14 cellular contexts compared by ENCODE assay signal in the genomic region with DNA sequence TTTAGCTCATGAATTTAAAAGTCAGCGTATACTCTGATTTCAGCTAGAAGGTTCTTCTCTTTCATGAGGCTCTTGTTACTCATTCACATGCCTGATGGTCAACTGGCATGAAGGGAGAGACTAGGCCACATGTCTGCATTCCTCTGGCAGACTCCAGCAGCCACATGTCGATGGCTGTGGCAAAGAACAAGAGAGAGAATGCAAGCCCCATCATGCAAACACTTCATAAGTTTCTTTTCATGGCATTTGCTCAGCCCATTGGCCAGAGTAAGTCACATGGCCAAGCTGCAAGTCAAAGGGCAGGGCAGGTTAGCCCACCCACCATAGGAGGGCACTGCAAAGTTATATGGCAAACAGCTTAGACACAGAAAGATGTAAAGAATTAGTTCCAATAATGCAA. TPM values are rescaled to one million over a fixed set of nuclear protein-coding genes. Genes with fewer than 3 reads are reported as not detected.
DNase-seq lines count a peak whose midpoint lies in the region; ATAC-seq and TF ChIP-seq lines count a peak whose summit lies in the region.
"Had no signal": no experiment of that assay in that cellular context is flagged by ENCODE, and none has a peak within 500 bp of the region (broad histone marks: within the 10 kb centered on the region; RNA-seq: fewer than 3 reads in every experiment).

No MANE protein-coding gene starts in this region.

- peaks cover 6% of the 10 kb centered on the region for H3K36me3 Mint-ChIP-seq in activated naive CD8-positive, alpha-beta T cell treated with anti-CD3 and anti-CD28 coated beads, Interleukin-2, amount 10 ng/mL, durations not matched to agents 7 days and 5 days
- peaks cover 22% of the 10 kb centered on the region for H3K36me3 Mint-ChIP-seq in activated naive CD8-positive, alpha-beta T cell treated with anti-CD3 and anti-CD28 coated beads for 36 hours

- TF ChIP-seq CTCF in SK-N-SH (IDR thresholded peaks at IDR 0.05) (no peak), fibroblast of the aortic adventitia (IDR thresholded peaks at IDR 0.05; ENCODE audit: insufficient read depth, low read length) (no peak)

- no peaks in the 10 kb centered on the region for H3K9me3 ChIP-seq in SK-N-SH

- peaks cover 3% of the 10 kb centered on the region for H3K9me3 Mint-ChIP-seq in activated naive CD8-positive, alpha-beta T cell treated with anti-CD3 and anti-CD28 coated beads, Interleukin-2, amount 10 ng/mL, durations not matched to agents 7 days and 5 days
- peaks cover 4% of the 10 kb centered on the region for H3K9me3 Mint-ChIP-seq in activated naive CD8-positive, alpha-beta T cell treated with anti-CD3 and anti-CD28 coated beads for 36 hours
- H3K9me3 Mint-ChIP-seq: T-helper 2 cell treated with Interferon-gamma antibody and Interleukin-4, amounts not matched to agents 5 μg/mL and 100 μg/mL, for 36 hours had no signal

- H3K27me3 Mint-ChIP-seq in activated naive CD8-positive, alpha-beta T cell treated with anti-CD3 and anti-CD28 coated beads, Interleukin-2, amount 10 ng/mL, durations not matched to agents 7 days and 5 days = no peaks in the 10 kb centered on the region
- no peaks in the 10 kb centered on the region for H3K27me3 Mint-ChIP-seq in activated naive CD8-positive, alpha-beta T cell treated with anti-CD3 and anti-CD28 coated beads for 36 hours

- H3K4me3 Mint-ChIP-seq in activated naive CD8-positive, alpha-beta T cell treated with anti-CD3 and anti-CD28 coated beads, Interleukin-2, amount 10 ng/mL, durations not matched to agents 7 days and 5 days = no peak overlapping the region
- no peak overlapping the region for H3K4me3 Mint-ChIP-seq in activated naive CD8-positive, alpha-beta T cell treated with anti-CD3 and anti-CD28 coated beads for 36 hours
- H3K4me3 Mint-ChIP-seq: endodermal cell; T-helper 2 cell treated with Interferon-gamma antibody and Interleukin-4, amounts not matched to agents 5 μg/mL and 100 μg/mL, for 36 hours had no signal

- peaks cover 0 to 11% of the 10 kb centered on the region in 2 experiments; a peak in 2 of 4 replicates for H3K4me1 ChIP-seq in SK-N-SH (ENCODE audit: control insufficient read depth in 1 of 2, insufficient read depth in 2 of 2, low read depth in 1 of 2, low read length in 1 of 2)

- H3K36me3 ChIP-seq in SK-N-SH (replicated peaks in 1 of 2; ENCODE audit: control insufficient read depth in 1 of 2, insufficient read depth in 2 of 2, low read length in 1 of 2) = no peaks in the 10 kb centered on the region

- no peak for TF ChIP-seq RAD21 in SK-N-SH (IDR thresholded peaks at IDR 0.05; ENCODE audit: low read length)

- TF ChIP-seq EP300 in SK-N-SH (IDR thresholded peaks at IDR 0.05; ENCODE audit: borderline replicate concordance in 1 of 2, low read depth in 1 of 2, low read length in 1 of 2) = no peak

- peak; percentile 54 for ATAC-seq in activated naive CD8-positive, alpha-beta T cell treated with anti-CD3 and anti-CD28 coated beads, Interleukin-2, amount 10 ng/mL, durations not matched to agents 7 days and 5 days (ENCODE audit: low read depth)
- no peak for ATAC-seq in HG03159 (IDR thresholded peaks at IDR 0.05; ENCODE audit: unreplicated experiment)

- H3K79me2 ChIP-seq in SK-N-SH (ENCODE audit: insufficient read depth) = no peaks in the 10 kb centered on the region

- DNase-seq in activated naive CD8-positive, alpha-beta T cell treated with anti-CD3 and anti-CD28 coated beads, Interleukin-2, amount 10 ng/mL, durations not matched to agents 7 days and 5 days = no peak
- DNase-seq in activated naive CD8-positive, alpha-beta T cell treated with anti-CD3 and anti-CD28 coated beads for 36 hours = no peak
- DNase-seq in SK-N-SH = peak; percentile 34
- peak; percentile 46 for DNase-seq in fibroblast of the aortic adventitia (ENCODE audit: low read depth)
- no peak for DNase-seq in effector CD8-positive, alpha-beta T cell (lab: John Stamatoyannopoulos, UW)
- no peak for DNase-seq in effector CD4-positive, alpha-beta T cell
- DNase-seq in RPMI8226 = no peak
- DNase-seq: activated gamma-delta T cell treated with Interleukin-2 at 50 U/mL for 16 hours, endodermal cell, GOT3 had no signal

- H2AFZ ChIP-seq in SK-N-SH (ENCODE audit: low read depth) = no peak overlapping the region

- H3K27ac ChIP-seq in SK-N-SH (ENCODE audit: low read depth in 2 of 2, low read length in 1 of 2) = peak overlapping the region in 1 of 2 experiments; percentile 89; a peak in 1 of 4 replicates
- H3K27ac ChIP-seq: C4-2B had no signal

- H3F3A ChIP-seq in SK-N-SH (replicated peaks; ENCODE audit: insufficient read depth) = no peaks in the 10 kb centered on the region

- no peaks in the 10 kb centered on the region for H3K9me2 ChIP-seq in SK-N-SH

- CTCF ChIA-PET in SK-N-SH (lab: Yijun Ruan, JAX) = interaction anchor here (0.6 to 0.7 kb wide), 2 partner anchors 36 to 589 kb away, joined by 3 read pairs; no protein-coding TSS in a partner anchor

- no peaks in the 10 kb centered on the region for H3K27me3 ChIP-seq in SK-N-SH (ENCODE audit: insufficient read depth)

- no peaks in the 10 kb centered on the region for H4K20me1 ChIP-seq in SK-N-SH (ENCODE audit: insufficient read depth)

- H3K27ac Mint-ChIP-seq in activated naive CD8-positive, alpha-beta T cell treated with anti-CD3 and anti-CD28 coated beads, Interleukin-2, amount 10 ng/mL, durations not matched to agents 7 days and 5 days = no peak overlapping the region
- H3K27ac Mint-ChIP-seq in activated naive CD8-positive, alpha-beta T cell treated with anti-CD3 and anti-CD28 coated beads for 36 hours = no peak overlapping the region
- H3K27ac Mint-ChIP-seq: endodermal cell; T-helper 2 cell treated with Interferon-gamma antibody and Interleukin-4, amounts not matched to agents 5 μg/mL and 100 μg/mL, for 36 hours had no signal

- no peak overlapping the region for H3K4me3 ChIP-seq in SK-N-SH (ENCODE audit: low read depth in 2 of 2, low read length in 1 of 2)
- H3K4me3 ChIP-seq in fibroblast of the aortic adventitia (ENCODE audit: low read depth, low read length) = no peak overlapping the region

- H3K4me2 ChIP-seq in SK-N-SH = no peak overlapping the region

- WGBS in SK-N-SH (ENCODE audit: low lambda C conversion rate) = 75% methylated on average over 2 of the region's 2 CpGs

- H3K4me1 Mint-ChIP-seq in activated naive CD8-positive, alpha-beta T cell treated with anti-CD3 and anti-CD28 coated beads, Interleukin-2, amount 10 ng/mL, durations not matched to agents 7 days and 5 days = peaks cover 2% of the 10 kb centered on the region
- no peaks in the 10 kb centered on the region for H3K4me1 Mint-ChIP-seq in activated naive CD8-positive, alpha-beta T cell treated with anti-CD3 and anti-CD28 coated beads for 36 hours

- no peak overlapping the region for H3K9ac ChIP-seq in SK-N-SH

- POLR2A ChIA-PET in activated naive CD8-positive, alpha-beta T cell treated with anti-CD3 and anti-CD28 coated beads, Interleukin-2, amount 10 ng/mL, durations not matched to agents 7 days and 5 days (lab: Charles Lee) = no interaction called here
- POLR2A ChIA-PET in SK-N-SH (lab: Yijun Ruan, JAX) = no interaction called here

TF ChIP-seq in SK-N-SH, 30 proteins besides CTCF, POLR2A, EP300 and RAD21:
- TF ChIP-seq TCF12 (IDR thresholded peaks at IDR 0.05) = no peak
- TF ChIP-seq TEAD4 (IDR thresholded peaks at IDR 0.05; ENCODE audit: borderline replicate concordance, insufficient read depth) = no peak
- TF ChIP-seq, protein P1, sequence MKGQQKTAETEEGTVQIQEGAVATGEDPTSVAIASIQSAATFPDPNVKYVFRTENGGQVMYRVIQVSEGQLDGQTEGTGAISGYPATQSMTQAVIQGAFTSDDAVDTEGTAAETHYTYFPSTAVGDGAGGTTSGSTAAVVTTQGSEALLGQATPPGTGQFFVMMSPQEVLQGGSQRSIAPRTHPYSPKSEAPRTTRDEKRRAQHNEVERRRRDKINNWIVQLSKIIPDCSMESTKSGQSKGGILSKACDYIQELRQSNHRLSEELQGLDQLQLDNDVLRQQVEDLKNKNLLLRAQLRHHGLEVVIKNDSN (IDR thresholded peaks at IDR 0.05; ENCODE audit: borderline replicate concordance, low read depth) = peak; percentile 63; the same call in 1 of the 2 replicates

RNA-seq across cellular contexts. Expression of a gene that starts 5.4 kb away (rescaled TPM):
- not detected for total RNA-seq in activated naive CD8-positive, alpha-beta T cell treated with anti-CD3 and anti-CD28 coated beads, Interleukin-2, amount 10 ng/mL, durations not matched to agents 7 days and 5 days
- not detected for total RNA-seq in activated naive CD8-positive, alpha-beta T cell treated with anti-CD3 and anti-CD28 coated beads for 36 hours
- polyA plus RNA-seq in SK-N-SH (2012; rRNA removed) = not detected in 2 replicates
- polyA plus RNA-seq in SK-N-SH (2012; cell fraction: cytosol; rRNA removed) = not detected in 2 replicates
- polyA plus RNA-seq in SK-N-SH (2012; cell fraction: nucleus; rRNA removed) = not detected in 2 replicates
- not detected in 2 replicates for total RNA-seq in fibroblast of the aortic adventitia (ENCODE audit: low replicate concordance)
- total RNA-seq: lung microvascular endothelial cell had no signal

Comparison
In these comparisons a context has a peak if more than half of its experiments do, and no peak if none do; other contexts are left out.
1. DNase-seq: peak in SK-N-SH (single experiment) and fibroblast of the aortic adventitia (single experiment); none in activated naive CD8-positive, alpha-beta T cell treated with anti-CD3 and anti-CD28 coated beads, Interleukin-2, amount 10 ng/mL, durations not matched to agents 7 days and 5 days (single experiment), activated naive CD8-positive, alpha-beta T cell treated with anti-CD3 and anti-CD28 coated beads for 36 hours (single experiment), effector CD8-positive, alpha-beta T cell (single experiment), effector CD4-positive, alpha-beta T cell (single experiment) and RPMI8226 (single experiment).